13 cellular contexts compared by ENCODE assay signal in genomic region chr18:31206064-31206463, GRCh38. TPM values are rescaled to one million over a fixed set of nuclear protein-coding genes. Genes with fewer than 3 reads are reported as not detected.
A peak's percentile ranks its signal among the peaks of the same experiment; 100 is the strongest.
DNase-seq lines count a peak whose midpoint lies in the region; ATAC-seq, FAIRE-seq and TF ChIP-seq lines count a peak whose summit lies in the region.
"Had no signal": no experiment of that assay in that cellular context is flagged by ENCODE, and none has a peak within 500 bp of the region (broad histone marks: within the 10 kb centered on the region; RNA-seq: fewer than 3 reads in every experiment).

No MANE protein-coding gene starts in this region.

- peaks cover 0 to 2% (median under 1%) of the 10 kb centered on the region in 3 donors for H3K27me3 Mint-ChIP-seq in CD14-positive monocyte (ENCODE audit: low read depth in 3 of 3)
- H3K27me3 Mint-ChIP-seq: stimulated activated naive CD8-positive, alpha-beta T cell treated with anti-CD3 and anti-CD28 coated beads, Interleukin-15, Interleukin-2, amounts not matched to agents 100 ng/mL and 50 ng/mL, for 24 hours had no signal

- peak; percentile 80 for FAIRE-seq in colon (lab: Jason Lieb, UNC)

- intact Hi-C loops in CD14-positive monocyte (cut with micrococcal nuclease) (no loop called here), mucosa of descending colon (cut with DNase I, micrococcal nuclease) (no loop called here)

- no peak for DNase-seq in CD14-positive monocyte (ENCODE audit: low spot score)
- DNase-seq in MV-4-11 (lab: John Stamatoyannopoulos, UW), result peak; percentile 82
- DNase-seq in mucosa of descending colon, result peak in 1 of 3 donors; percentile 51
- no peak for DNase-seq in GM13977 (ENCODE audit: low spot score)
- no peak for DNase-seq in activated effector memory CD4-positive, alpha-beta T cell treated with Interleukin-2 at 50 U/mL for 16 hours
- no peak for DNase-seq in effector CD4-positive, alpha-beta T cell
- DNase-seq: amygdala, dermis blood vessel endothelial cell, NCI-H748 treated with DMSO at 0.1 percent for 48 hours had no signal

- peak overlapping the region; percentile 56 to 62 for H3K4me3 Mint-ChIP-seq in CD14-positive monocyte
- H3K4me3 Mint-ChIP-seq: activated T-helper 1 cell treated with anti-CD3 and anti-CD28 coated beads, Interleukin-12 subunit alpha, Interleukin-12 subunit beta, Interleukin-2, Interleukin-4 antibody, amounts not matched to agents 30 ng/mL and 10 ng/mL and 1 ng/mL, durations not matched to agents 14 hours and 24 hours and 36 hours; stimulated activated naive CD8-positive, alpha-beta T cell treated with anti-CD3 and anti-CD28 coated beads, Interleukin-15, Interleukin-2, amounts not matched to agents 100 ng/mL and 50 ng/mL, for 24 hours had no signal

- H3K9me3 Mint-ChIP-seq in CD14-positive monocyte, result no peaks in the 10 kb centered on the region
- H3K9me3 Mint-ChIP-seq: activated T-helper 1 cell treated with anti-CD3 and anti-CD28 coated beads, Interleukin-12 subunit alpha, Interleukin-12 subunit beta, Interleukin-2, Interleukin-4 antibody, amounts not matched to agents 30 ng/mL and 10 ng/mL and 1 ng/mL, durations not matched to agents 14 hours and 24 hours and 36 hours; stimulated activated naive CD8-positive, alpha-beta T cell treated with anti-CD3 and anti-CD28 coated beads, Interleukin-15, Interleukin-2, amounts not matched to agents 100 ng/mL and 50 ng/mL, for 24 hours had no signal

- ATAC-seq in mucosa of descending colon (peak; percentile 64), HG02973 (IDR thresholded peaks at IDR 0.05; ENCODE audit: unreplicated experiment) (no peak)

- no peaks in the 10 kb centered on the region for H3K9me3 ChIP-seq in mucosa of descending colon

- H3K27ac Mint-ChIP-seq in CD14-positive monocyte, result peak overlapping the region; percentile 73 to 93 (median 88)
- H3K27ac Mint-ChIP-seq: activated T-helper 1 cell treated with anti-CD3 and anti-CD28 coated beads, Interleukin-12 subunit alpha, Interleukin-12 subunit beta, Interleukin-2, Interleukin-4 antibody, amounts not matched to agents 30 ng/mL and 10 ng/mL and 1 ng/mL, durations not matched to agents 14 hours and 24 hours and 36 hours; stimulated activated naive CD8-positive, alpha-beta T cell treated with anti-CD3 and anti-CD28 coated beads, Interleukin-15, Interleukin-2, amounts not matched to agents 100 ng/mL and 50 ng/mL, for 24 hours had no signal

- no peaks in the 10 kb centered on the region for H3K36me3 Mint-ChIP-seq in CD14-positive monocyte

- H3K4me3 ChIP-seq in mucosa of descending colon, result no peak overlapping the region

- peaks cover 44% of the 10 kb centered on the region for H3K4me1 Mint-ChIP-seq in CD14-positive monocyte

- H3K36me3 ChIP-seq in mucosa of descending colon (ENCODE audit: low read depth), result no peaks in the 10 kb centered on the region

- H3K4me1 ChIP-seq in mucosa of descending colon (ENCODE audit: low read depth), result peaks cover 11% of the 10 kb centered on the region

- in situ Hi-C loops in GM13977 (cut with MboI; ENCODE audit: low pct_unique_long_range_greater_than_20kb, low sequenced_read_pairs, unreplicated experiment), result no loop called here

- TF ChIP-seq CTCF in CD14-positive monocyte (IDR thresholded peaks at IDR 0.05) (no peak), mucosa of descending colon (IDR thresholded peaks at IDR 0.05) (no peak), GM13977 (IDR thresholded peaks at IDR 0.05; ENCODE audit: extremely low read depth, insufficient read depth, missing control alignments) (no peak)

RNA-seq across cellular contexts. Expression of gene DSC1, which starts 43.4 kb away (rescaled TPM):
- polyA plus RNA-seq in CD14-positive monocyte, result not detected
- total RNA-seq in mucosa of descending colon, result under 1 TPM in 1 of 3 donors, not detected in 2; 0.07 TPM
- total RNA-seq: activated T-helper 1 cell treated with anti-CD3 and anti-CD28 coated beads, Interleukin-12 subunit alpha, Interleukin-12 subunit beta, Interleukin-2, Interleukin-4 antibody, amounts not matched to agents 30 ng/mL and 10 ng/mL and 1 ng/mL, durations not matched to agents 14 hours and 24 hours and 36 hours; dermis blood vessel endothelial cell had no signal
